ENCODE assay signal across 13 cellular contexts in genomic region chr4:125985856-125986255, GRCh38.
DNase-seq lines count a peak whose midpoint lies in the region; ATAC-seq and TF ChIP-seq lines count a peak whose summit lies in the region.
"Had no signal": no experiment of that assay in that cellular context is flagged by ENCODE, and none has a peak within 500 bp of the region (broad histone marks: within the 10 kb centered on the region; RNA-seq: fewer than 3 reads in every experiment).

No MANE protein-coding gene starts in this region.

- H3K9me3 ChIP-seq in naive thymus-derived CD4-positive, alpha-beta T cell (ENCODE audit: control insufficient read depth in 2 of 3, low read length in 3 of 3), result no peaks in the 10 kb centered on the region
- H3K9me3 ChIP-seq: BLaER1, Peyer's patch had no signal

- H3K4me3 ChIP-seq in GM12865 (ENCODE audit: low read depth, low read length), result no peak overlapping the region
- H3K4me3 ChIP-seq in naive thymus-derived CD4-positive, alpha-beta T cell (ENCODE audit: low read length), result no peak overlapping the region
- H3K4me3 ChIP-seq: BLaER1, Peyer's patch had no signal

- no peaks in the 10 kb centered on the region for H3K4me1 Mint-ChIP-seq in naive thymus-derived CD4-positive, alpha-beta T cell

- H3K27me3 Mint-ChIP-seq in naive thymus-derived CD4-positive, alpha-beta T cell, result no peaks in the 10 kb centered on the region

- no peaks in the 10 kb centered on the region for H3K27me3 ChIP-seq in naive thymus-derived CD4-positive, alpha-beta T cell (ENCODE audit: control insufficient read depth in 2 of 2, insufficient read depth in 2 of 2, low read length in 2 of 2)
- H3K27me3 ChIP-seq: BLaER1, Peyer's patch had no signal

- H3K36me3 ChIP-seq in naive thymus-derived CD4-positive, alpha-beta T cell (ENCODE audit: control insufficient read depth in 2 of 3, insufficient read depth in 3 of 3, low read length in 3 of 3), result no peaks in the 10 kb centered on the region
- H3K36me3 ChIP-seq: BLaER1, Peyer's patch had no signal

- no peak overlapping the region for H3K27ac Mint-ChIP-seq in naive thymus-derived CD4-positive, alpha-beta T cell

- no peak overlapping the region for H3K4me3 Mint-ChIP-seq in naive thymus-derived CD4-positive, alpha-beta T cell
- H3K4me3 Mint-ChIP-seq: activated T-cell treated with anti-CD3 and anti-CD28 coated beads, Interleukin-2, amount 50 U/mL, for 4 hours had no signal

- peak; percentile 59 for ATAC-seq in HG02798 (IDR thresholded peaks at IDR 0.05; ENCODE audit: poor library complexity, unreplicated experiment)
- ATAC-seq in HG03342 (IDR thresholded peaks at IDR 0.05; ENCODE audit: unreplicated experiment), result no peak
- ATAC-seq in naive thymus-derived CD4-positive, alpha-beta T cell, result no peak
- ATAC-seq: activated T-cell treated with anti-CD3 and anti-CD28 coated beads, Interleukin-2, amount 50 U/mL, for 4 hours had no signal

- H3K27ac ChIP-seq in naive thymus-derived CD4-positive, alpha-beta T cell (ENCODE audit: low read depth, low read length), result no peak overlapping the region
- H3K27ac ChIP-seq: BLaER1, Peyer's patch had no signal

- DNase-seq in GM12865 (ENCODE audit: low read depth) (peak; percentile 50), OCI-M1 (lab: John Stamatoyannopoulos, UW) (peak; percentile 90), iPS DF 4.7 (ENCODE audit: extremely low read depth, low spot score) (peak; percentile 95)
- DNase-seq in stimulated activated CD4-positive, alpha-beta T cell treated with anti-CD3 and anti-CD28 coated beads, Interleukin-1b, Interleukin-23, amount 100 ng/mL, for 48 hours, result no peak
- no peak for DNase-seq in stimulated activated CD4-positive, alpha-beta T cell treated with anti-CD3 and anti-CD28 coated beads, Interleukin-4, amount 100 ng/mL, for 4 hours
- no peak for DNase-seq in naive thymus-derived CD4-positive, alpha-beta T cell
- DNase-seq: activated T-cell treated with anti-CD3 and anti-CD28 coated beads, Interleukin-2, amount 50 U/mL, for 4 hours; kidney; NCI-H1105 treated with DMSO at 0.1 percent for 48 hours; Peyer's patch had no signal

- H3K36me3 Mint-ChIP-seq in naive thymus-derived CD4-positive, alpha-beta T cell, result no peaks in the 10 kb centered on the region

- no peak for TF ChIP-seq CTCF in GM12865 (IDR thresholded peaks at IDR 0.05; ENCODE audit: insufficient read depth, low read depth, low read length, missing control alignments)

- H3K9me3 Mint-ChIP-seq in naive thymus-derived CD4-positive, alpha-beta T cell, result peaks cover 0 to 27% (median 1%) of the 10 kb centered on the region in 11 donors

- intact Hi-C loops in naive thymus-derived CD4-positive, alpha-beta T cell (cut with micrococcal nuclease), result no loop called here

- POLR2A ChIA-PET in naive thymus-derived CD4-positive, alpha-beta T cell (lab: Charles Lee), result no interaction called here

- CTCF ChIA-PET in naive thymus-derived CD4-positive, alpha-beta T cell (lab: Charles Lee), result no interaction called here

- no peaks in the 10 kb centered on the region for H3K4me1 ChIP-seq in naive thymus-derived CD4-positive, alpha-beta T cell (ENCODE audit: control insufficient read depth in 2 of 2, insufficient read depth in 2 of 2, low read length in 2 of 2)
- H3K4me1 ChIP-seq: BLaER1, Peyer's patch had no signal

Comparison
In these comparisons a context has a peak if more than half of its experiments do, and no peak if none do; other contexts are left out.
1. DNase-seq: peak in GM12865 (single experiment), OCI-M1 (single experiment) and iPS DF 4.7 (single experiment); none in stimulated activated CD4-positive, alpha-beta T cell treated with anti-CD3 and anti-CD28 coated beads, Interleukin-1b, Interleukin-23, amount 100 ng/mL, for 48 hours (single experiment), stimulated activated CD4-positive, alpha-beta T cell treated with anti-CD3 and anti-CD28 coated beads, Interleukin-4, amount 100 ng/mL, for 4 hours (0 of 2) and naive thymus-derived CD4-positive, alpha-beta T cell (0 of 9).